In the genomic region with DNA sequence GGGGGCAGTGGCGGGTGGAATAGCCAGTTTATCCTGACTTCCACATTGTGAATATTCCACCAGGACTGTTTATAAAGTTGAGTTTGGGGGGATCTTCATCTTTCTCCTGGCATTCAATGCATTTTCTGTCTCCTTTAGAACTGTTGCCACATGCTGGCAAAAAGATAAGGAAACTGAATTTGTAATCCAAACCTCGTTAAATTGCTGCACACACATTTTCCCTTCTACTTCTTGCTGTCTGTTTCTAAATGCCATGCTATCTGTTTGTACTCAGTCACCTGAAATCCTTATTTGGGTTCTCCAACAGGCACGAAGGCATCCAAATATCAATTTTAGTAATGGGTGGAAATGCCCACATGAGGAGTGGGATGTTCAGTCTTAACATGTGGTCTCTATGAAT, we compare ENCODE assay signal across 11 cellular contexts.
DNase-seq lines count a peak whose midpoint lies in the region; ATAC-seq and TF ChIP-seq lines count a peak whose summit lies in the region.
"Had no signal": no experiment of that assay in that cellular context is flagged by ENCODE, and none has a peak within 500 bp of the region (broad histone marks: within the 10 kb centered on the region; RNA-seq: fewer than 3 reads in every experiment).

No MANE protein-coding gene starts in this region.

- H3K27me3 Mint-ChIP-seq in endothelial cell (ENCODE audit: unreplicated experiment), result peaks cover 3% of the 10 kb centered on the region
- H3K27me3 Mint-ChIP-seq: dendritic cell treated with granulocyte-macrophage colony-stimulating factor and Interleukin-4, amounts not matched to agents 40 ng/mL and 50 ng/mL, for 4 days had no signal

- H3K18ac ChIP-seq in neuronal stem cell (ENCODE audit: low read length), result no peak overlapping the region

- H3K9me3 ChIP-seq in heart left ventricle (no peaks in the 10 kb centered on the region), neuronal stem cell (replicated peaks in 1 of 2; ENCODE audit: control insufficient read depth in 2 of 2, insufficient read depth in 1 of 2, low read depth in 1 of 2, low read length in 2 of 2) (no peaks in the 10 kb centered on the region)
- H3K9me3 ChIP-seq: pancreas had no signal

- peak overlapping the region in 2 of 12 donors; percentile 7 to 9 for H3K4me3 ChIP-seq in heart left ventricle
- no peak overlapping the region for H3K4me3 ChIP-seq in neuronal stem cell (ENCODE audit: low read length in 2 of 2)
- H3K4me3 ChIP-seq in urinary bladder (ENCODE audit: low read depth, low read length), result no peak overlapping the region
- H3K4me3 ChIP-seq: pancreas had no signal

- H4K91ac ChIP-seq in neuronal stem cell (ENCODE audit: low read depth, low read length, poor library complexity), result no peak overlapping the region

- H2BK120ac ChIP-seq in neuronal stem cell (ENCODE audit: low read depth, low read length), result no peak overlapping the region

- peaks cover 0 to 41% (median 34%) of the 10 kb centered on the region in 12 donors for H3K4me1 ChIP-seq in heart left ventricle
- peaks cover 10 to 28% of the 10 kb centered on the region in 2 donors for H3K4me1 ChIP-seq in neuronal stem cell (ENCODE audit: control insufficient read depth in 2 of 2, insufficient read depth in 1 of 2, low read depth in 1 of 2, low read length in 2 of 2)
- H3K4me1 ChIP-seq in urinary bladder (ENCODE audit: insufficient read depth), result no peaks in the 10 kb centered on the region

- DNase-seq in heart left ventricle, result no peak
- DNase-seq in left ventricle myocardium superior, result no peak
- DNase-seq in endothelial cell (ENCODE audit: low spot score), result no peak
- DNase-seq in neuronal stem cell (ENCODE audit: low spot score), result no peak
- DNase-seq in 8988T, result no peak
- DNase-seq: T-helper 9 cell had no signal

- peak in 1 of 4 donors; percentile 7 for ATAC-seq in heart left ventricle
- ATAC-seq in left ventricle myocardium superior, result no peak
- ATAC-seq in GM19023 (IDR thresholded peaks at IDR 0.05; ENCODE audit: unreplicated experiment), result no peak
- no peak for ATAC-seq in GM21390 (IDR thresholded peaks at IDR 0.05; ENCODE audit: unreplicated experiment)

- H2BK15ac ChIP-seq in neuronal stem cell (ENCODE audit: low read length), result no peak overlapping the region

- no peaks in the 10 kb centered on the region for H3K9me3 Mint-ChIP-seq in endothelial cell (ENCODE audit: unreplicated experiment)

- H3K36me3 ChIP-seq in heart left ventricle (no peaks in the 10 kb centered on the region), neuronal stem cell (replicated peaks in 1 of 2; ENCODE audit: control insufficient read depth in 2 of 2, insufficient read depth in 2 of 2, low read length in 2 of 2) (no peaks in the 10 kb centered on the region), urinary bladder (ENCODE audit: insufficient read depth) (no peaks in the 10 kb centered on the region)
- H3K36me3 ChIP-seq: pancreas had no signal

- peak overlapping the region; percentile 65 for H2AFZ ChIP-seq in neuronal stem cell (ENCODE audit: low read length)

- H3K36me3 Mint-ChIP-seq in endothelial cell (ENCODE audit: low read depth, unreplicated experiment), result no peaks in the 10 kb centered on the region

- no peak overlapping the region for H2BK5ac ChIP-seq in neuronal stem cell (ENCODE audit: low read length)

- no peak overlapping the region for H3K4ac ChIP-seq in neuronal stem cell (ENCODE audit: low read length)

- no peak overlapping the region for H3K4me2 ChIP-seq in neuronal stem cell (ENCODE audit: insufficient read depth, low read length, poor library complexity, severe bottlenecking)

- no peak for TF ChIP-seq POLR2A in heart left ventricle (IDR thresholded peaks at IDR 0.05)

- TF ChIP-seq CTCF in heart left ventricle (IDR thresholded peaks at IDR 0.05) (no peak), endothelial cell (IDR thresholded peaks at IDR 0.05; ENCODE audit: unreplicated experiment) (no peak)

- H3K79me1 ChIP-seq in neuronal stem cell (ENCODE audit: low read depth, low read length), result no peaks in the 10 kb centered on the region

- H3K27me3 ChIP-seq in heart left ventricle, result no peaks in the 10 kb centered on the region
- H3K27me3 ChIP-seq in neuronal stem cell (ENCODE audit: control insufficient read depth in 3 of 3, insufficient read depth in 3 of 3, low read depth in 1 of 3, low read length in 3 of 3), result no peaks in the 10 kb centered on the region
- H3K27me3 ChIP-seq: pancreas had no signal

- peak overlapping the region; percentile 61 to 96 (median 83) for H3K27ac ChIP-seq in heart left ventricle
- H3K27ac ChIP-seq in neuronal stem cell (replicated peaks; ENCODE audit: low read length), result no peak overlapping the region
- peak overlapping the region; percentile 56 for H3K27ac ChIP-seq in urinary bladder (ENCODE audit: low read depth)

- H2AK5ac ChIP-seq in neuronal stem cell (ENCODE audit: low read depth, low read length), result no peak overlapping the region

- no peak overlapping the region for H3K14ac ChIP-seq in neuronal stem cell (ENCODE audit: low read length)

- no peak overlapping the region for H3K9ac ChIP-seq in neuronal stem cell (ENCODE audit: low read depth, low read length, poor library complexity)

- intact Hi-C loops in heart left ventricle (cut with DNase I), result loop anchor here in 2 of 10 donors (10.0 kb wide), 2 partner anchors 107 to 177 kb away; a partner anchor contains a TSS
- intact Hi-C loops in left ventricle myocardium superior (cut with micrococcal nuclease), result no loop called here

- no peak overlapping the region for H3K23ac ChIP-seq in neuronal stem cell (ENCODE audit: low read depth, low read length, poor library complexity)

- H4K8ac ChIP-seq in neuronal stem cell (ENCODE audit: low read depth, low read length), result no peak overlapping the region

- H2BK12ac ChIP-seq in neuronal stem cell (ENCODE audit: low read length), result no peak overlapping the region

- H3K4me3 Mint-ChIP-seq in endothelial cell (ENCODE audit: unreplicated experiment), result no peak overlapping the region
- H3K4me3 Mint-ChIP-seq: dendritic cell treated with granulocyte-macrophage colony-stimulating factor and Interleukin-4, amounts not matched to agents 40 ng/mL and 50 ng/mL, for 4 days had no signal

- H3K4me1 Mint-ChIP-seq in endothelial cell (ENCODE audit: unreplicated experiment), result peaks cover 8% of the 10 kb centered on the region

- peak overlapping the region; percentile 91 for H3K27ac Mint-ChIP-seq in endothelial cell (ENCODE audit: unreplicated experiment)
- H3K27ac Mint-ChIP-seq: dendritic cell treated with granulocyte-macrophage colony-stimulating factor and Interleukin-4, amounts not matched to agents 40 ng/mL and 50 ng/mL, for 4 days had no signal

- 47 to 66% (median 60%) methylated on average over 3 of the region's 3 CpGs for WGBS in heart left ventricle, 4 donors
- WGBS in neuronal stem cell (ENCODE audit: extremely low coverage in 2 of 2, insufficient read length in 2 of 2, insufficient replicate concordance in 1 of 2), 2 donors, result no CpG with 5 or more reads among the region's 3 CpGs
- 37% methylated on average over 3 of the region's 3 CpGs for WGBS in urinary bladder
